In the genomic region with DNA sequence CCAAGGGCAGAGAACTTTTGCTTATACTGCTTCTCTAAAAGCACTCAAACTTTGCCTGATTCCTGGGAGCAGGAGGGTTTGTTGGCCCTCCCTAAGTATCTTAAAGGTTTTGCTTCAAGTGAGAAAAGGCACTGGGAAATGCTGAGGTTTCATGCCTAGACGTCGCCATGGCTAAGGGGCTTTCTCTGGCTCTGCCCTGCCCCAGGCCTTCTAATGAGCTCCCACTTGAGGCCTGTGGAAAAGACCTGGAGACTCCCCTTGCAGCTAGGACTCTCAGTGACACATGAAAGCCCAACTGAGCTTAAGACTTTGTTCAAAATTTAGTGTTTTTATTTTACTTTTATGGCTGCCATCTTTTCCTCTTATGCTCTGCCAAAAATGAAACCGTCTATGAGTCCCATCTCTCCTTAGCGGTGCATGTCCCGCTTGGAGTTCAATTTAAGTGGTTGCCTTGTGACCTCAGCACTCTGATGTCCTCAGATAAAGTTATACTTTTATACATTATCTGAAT, we compare ENCODE assay signal across 20 cellular contexts. TPM values are rescaled to one million over a fixed set of nuclear protein-coding genes. Genes with fewer than 3 reads are reported as not detected.
A peak's percentile ranks its signal among the peaks of the same experiment; 100 is the strongest.
DNase-seq lines count a peak whose midpoint lies in the region; ATAC-seq and TF ChIP-seq lines count a peak whose summit lies in the region.
"Had no signal": no experiment of that assay in that cellular context is flagged by ENCODE, and none has a peak within 500 bp of the region (broad histone marks: within the 10 kb centered on the region; RNA-seq: fewer than 3 reads in every experiment).

No MANE protein-coding gene starts in this region.

- no peak for DNase-seq in activated T-cell treated with anti-CD3 and anti-CD28 coated beads, Interleukin-2, amount 50 U/mL, for 4 hours
- DNase-seq in activated T-cell treated with anti-CD3 and anti-CD28 coated beads for 4 hours, result no peak
- DNase-seq in activated CD8-positive, alpha-beta T cell treated with anti-CD3 and anti-CD28 coated beads for 36 hours, result peak; percentile 57
- DNase-seq in effector memory CD8-positive, alpha-beta T cell, result peak in 2 of 3 experiments; percentile 26 to 61
- peak; percentile 51 for DNase-seq in stimulated activated naive CD8-positive, alpha-beta T cell treated with anti-CD3 and anti-CD28 coated beads, Interleukin-15, Interleukin-2, amounts not matched to agents 100 U/mL and 50 U/mL, for 24 hours
- DNase-seq in NCI-H510A (lab: John Stamatoyannopoulos, UW), result no peak
- DNase-seq: aorta; Calu3; central memory CD4-positive, alpha-beta T cell; heart right ventricle; KG1; MV-4-11; NCI-H2171; NCI-H526 treated with DMSO at 0.1 percent for 48 hours; nephron progenitor cell; sigmoid colon; SK-N-SH; WERI-Rb-1 had no signal

- no peaks in the 10 kb centered on the region for H3K36me3 Mint-ChIP-seq in activated T-cell treated with anti-CD3 and anti-CD28 coated beads, Interleukin-2, amount 50 U/mL, for 4 hours (ENCODE audit: insufficient read depth)
- peaks cover 70% of the 10 kb centered on the region for H3K36me3 Mint-ChIP-seq in activated CD8-positive, alpha-beta T cell treated with anti-CD3 and anti-CD28 coated beads for 36 hours (ENCODE audit: low read depth)
- peaks cover 41% of the 10 kb centered on the region for H3K36me3 Mint-ChIP-seq in effector memory CD8-positive, alpha-beta T cell (ENCODE audit: insufficient read depth)

- peak overlapping the region; percentile 99 for H3K27ac Mint-ChIP-seq in activated CD8-positive, alpha-beta T cell treated with anti-CD3 and anti-CD28 coated beads for 36 hours
- peak overlapping the region; percentile 98 to 99 for H3K27ac Mint-ChIP-seq in effector memory CD8-positive, alpha-beta T cell
- H3K27ac Mint-ChIP-seq: nephron progenitor cell had no signal

- peak overlapping the region; percentile 74 for H3K4me3 Mint-ChIP-seq in activated T-cell treated with anti-CD3 and anti-CD28 coated beads, Interleukin-2, amount 50 U/mL, for 4 hours
- H3K4me3 Mint-ChIP-seq in activated CD8-positive, alpha-beta T cell treated with anti-CD3 and anti-CD28 coated beads for 36 hours, result peak overlapping the region; percentile 86
- peak overlapping the region; percentile 87 for H3K4me3 Mint-ChIP-seq in effector memory CD8-positive, alpha-beta T cell
- H3K4me3 Mint-ChIP-seq: nephron progenitor cell had no signal

- ATAC-seq in activated T-cell treated with anti-CD3 and anti-CD28 coated beads, Interleukin-2, amount 50 U/mL, for 4 hours, result peak; percentile 13 to 26
- ATAC-seq in activated CD8-positive, alpha-beta T cell treated with anti-CD3 and anti-CD28 coated beads for 36 hours, result peak; percentile 11
- ATAC-seq in effector memory CD8-positive, alpha-beta T cell (replicated peaks), result peak; percentile 17
- peak; percentile 16 for ATAC-seq in stimulated activated naive CD8-positive, alpha-beta T cell treated with anti-CD3 and anti-CD28 coated beads, Interleukin-15, Interleukin-2, amounts not matched to agents 100 U/mL and 50 U/mL, for 24 hours
- ATAC-seq in HG03025 (IDR thresholded peaks at IDR 0.05; ENCODE audit: low FRiP score, unreplicated experiment) (no peak), HG03342 (IDR thresholded peaks at IDR 0.05; ENCODE audit: unreplicated experiment) (no peak)
- ATAC-seq: heart right ventricle had no signal

- POLR2A ChIA-PET in activated CD8-positive, alpha-beta T cell treated with anti-CD3 and anti-CD28 coated beads for 36 hours (lab: Charles Lee), result interaction anchor here (0.6 to 3.5 kb wide), 28 partner anchors 8 to 907 kb away, joined by 3 to 139 read pairs (median 7); partner anchors contain the start of genes CD69, CLEC2B, CLEC2D and GABARAPL1

- peaks cover 4% of the 10 kb centered on the region for H3K27me3 Mint-ChIP-seq in activated T-cell treated with anti-CD3 and anti-CD28 coated beads, Interleukin-2, amount 50 U/mL, for 4 hours (ENCODE audit: low read depth)
- H3K27me3 Mint-ChIP-seq in activated CD8-positive, alpha-beta T cell treated with anti-CD3 and anti-CD28 coated beads for 36 hours, result no peaks in the 10 kb centered on the region
- H3K27me3 Mint-ChIP-seq in effector memory CD8-positive, alpha-beta T cell, result no peaks in the 10 kb centered on the region

- intact Hi-C loops in activated CD8-positive, alpha-beta T cell treated with anti-CD3 and anti-CD28 coated beads for 36 hours (cut with micrococcal nuclease), result loop anchor here (5.0 to 10.0 kb wide), 4 partner anchors 58 to 888 kb away; partner anchors contain the start of genes CLEC2D and KLRK1

- CTCF ChIA-PET in activated CD8-positive, alpha-beta T cell treated with anti-CD3 and anti-CD28 coated beads for 36 hours (lab: Charles Lee), result interaction anchor here (0.6 to 2.6 kb wide), 7 partner anchors 12 to 319 kb away, joined by 3 to 10 read pairs (median 3); no protein-coding TSS in a partner anchor

- TF ChIP-seq CTCF in activated CD8-positive, alpha-beta T cell treated with anti-CD3 and anti-CD28 coated beads for 36 hours (IDR thresholded peaks at IDR 0.05), result no peak

- no peaks in the 10 kb centered on the region for H3K9me3 Mint-ChIP-seq in activated T-cell treated with anti-CD3 and anti-CD28 coated beads, Interleukin-2, amount 50 U/mL, for 4 hours
- H3K9me3 Mint-ChIP-seq in activated CD8-positive, alpha-beta T cell treated with anti-CD3 and anti-CD28 coated beads for 36 hours, result peaks cover 12% of the 10 kb centered on the region
- H3K9me3 Mint-ChIP-seq in effector memory CD8-positive, alpha-beta T cell, result no peaks in the 10 kb centered on the region
- H3K9me3 Mint-ChIP-seq: nephron progenitor cell had no signal

- peaks cover 15% of the 10 kb centered on the region for H3K4me1 Mint-ChIP-seq in activated T-cell treated with anti-CD3 and anti-CD28 coated beads, Interleukin-2, amount 50 U/mL, for 4 hours (ENCODE audit: low read depth)
- peaks cover 48% of the 10 kb centered on the region for H3K4me1 Mint-ChIP-seq in activated CD8-positive, alpha-beta T cell treated with anti-CD3 and anti-CD28 coated beads for 36 hours (ENCODE audit: low read depth)
- H3K4me1 Mint-ChIP-seq in effector memory CD8-positive, alpha-beta T cell (ENCODE audit: low read depth in 2 of 2), result peaks cover 37 to 63% of the 10 kb centered on the region in 2 donors
- H3K4me1 Mint-ChIP-seq: nephron progenitor cell had no signal

RNA-seq across cellular contexts. Expression of gene EIF2S3B, which starts 49.3 kb away (rescaled TPM):
- 1 to 10 TPM in 2 of 3 donors, under 1 TPM in 1; 0.68 to 6.7 (median 1.2) TPM for total RNA-seq in activated T-cell treated with anti-CD3 and anti-CD28 coated beads, Interleukin-2, amount 50 U/mL, for 4 hours
- total RNA-seq in activated CD8-positive, alpha-beta T cell treated with anti-CD3 and anti-CD28 coated beads for 36 hours, result 1 to 10 TPM; 3.3 to 3.8 TPM

RNA-seq across cellular contexts. Expression of gene MAGOHB, which starts 58.4 kb away (rescaled TPM):
- total RNA-seq in activated T-cell treated with anti-CD3 and anti-CD28 coated beads, Interleukin-2, amount 50 U/mL, for 4 hours, result 100 to 1,000 TPM in 1 of 3 donors, 10 to 100 TPM in 2; 78.1 to 104 (median 98.0) TPM
- total RNA-seq in activated CD8-positive, alpha-beta T cell treated with anti-CD3 and anti-CD28 coated beads for 36 hours, result 10 to 100 TPM; 80.4 to 85.6 TPM

Comparison
In these comparisons a context has a peak if more than half of its experiments do, and no peak if none do; other contexts are left out.
1. ATAC-seq: peak in activated T-cell treated with anti-CD3 and anti-CD28 coated beads, Interleukin-2, amount 50 U/mL, for 4 hours (2 of 2), activated CD8-positive, alpha-beta T cell treated with anti-CD3 and anti-CD28 coated beads for 36 hours (single experiment), effector memory CD8-positive, alpha-beta T cell (single experiment) and stimulated activated naive CD8-positive, alpha-beta T cell treated with anti-CD3 and anti-CD28 coated beads, Interleukin-15, Interleukin-2, amounts not matched to agents 100 U/mL and 50 U/mL, for 24 hours (single experiment); none in HG03025 (single experiment) and HG03342 (single experiment).
2. DNase-seq: peak in activated CD8-positive, alpha-beta T cell treated with anti-CD3 and anti-CD28 coated beads for 36 hours (single experiment), effector memory CD8-positive, alpha-beta T cell (2 of 3) and stimulated activated naive CD8-positive, alpha-beta T cell treated with anti-CD3 and anti-CD28 coated beads, Interleukin-15, Interleukin-2, amounts not matched to agents 100 U/mL and 50 U/mL, for 24 hours (single experiment); none in activated T-cell treated with anti-CD3 and anti-CD28 coated beads, Interleukin-2, amount 50 U/mL, for 4 hours (single experiment), activated T-cell treated with anti-CD3 and anti-CD28 coated beads for 4 hours (single experiment) and NCI-H510A (single experiment).
3. Peak in every context shown above with its lines, with median percentiles within 50 percentile points of each other: H3K4me3 Mint-ChIP-seq.